In genomic region chr1:10724052-10724494, GRCh38 we compare ENCODE assay signal across 10 cellular contexts.
A peak's percentile ranks its signal among the peaks of the same experiment; 100 is the strongest.
DNase-seq lines count a peak whose midpoint lies in the region; ATAC-seq and TF ChIP-seq lines count a peak whose summit lies in the region.
"Had no signal": no experiment of that assay in that cellular context is flagged by ENCODE, and none has a peak within 500 bp of the region (broad histone marks: within the 10 kb centered on the region; RNA-seq: fewer than 3 reads in every experiment).

No MANE protein-coding gene starts in this region.

- TF ChIP-seq CTCF in heart right ventricle (IDR thresholded peaks at IDR 0.05) (no peak), tibial artery (IDR thresholded peaks at IDR 0.05) (no peak)

- H3K27me3 ChIP-seq in heart right ventricle (no peaks in the 10 kb centered on the region), tibial artery (peaks cover 0 to 10% of the 10 kb centered on the region in 2 donors)

- H3K36me3 ChIP-seq in heart right ventricle (no peaks in the 10 kb centered on the region), tibial artery (no peaks in the 10 kb centered on the region)

- H3K27ac ChIP-seq in heart right ventricle (peak overlapping the region; percentile 69 to 99 (median 94)), tibial artery (peak overlapping the region; percentile 17 to 24)

- H3K9me3 ChIP-seq in heart right ventricle: no peaks in the 10 kb centered on the region
- H3K9me3 ChIP-seq in tibial artery: peaks cover 0 to 8% (median 0%) of the 10 kb centered on the region in 3 donors

- whole genome bisulfite sequencing in heart right ventricle, 2 donors: 28 to 45% methylated on average over 12 of the region's 12 CpGs

- H3K4me3 ChIP-seq in heart right ventricle: no peak overlapping the region
- H3K4me3 ChIP-seq in tibial artery: no peak overlapping the region

- intact Hi-C loops in heart right ventricle (cut with DNase I) (no loop called here), tibial artery (cut with DNase I; ENCODE audit: low total_unique reads) (no loop called here)

- DNase-seq in HuH-7.5 (ENCODE audit: low spot score) (peak; percentile 68), RPMI7951 (ENCODE audit: low read depth) (peak; percentile 10), heart right ventricle (peak; percentile 58 to 73), tibial artery (peak in 1 of 2 donors; percentile 77), amniotic stem cell (lab: John Stamatoyannopoulos, UW) (no peak), NCI-H187 treated with DMSO at 0.1 percent for 48 hours (lab: John Stamatoyannopoulos, UW) (no peak)
- DNase-seq: natural killer cell, T-helper 2 cell had no signal

- peak; percentile 63 to 85 (median 74) for ATAC-seq in heart right ventricle
- ATAC-seq in HG03135 (IDR thresholded peaks at IDR 0.05; ENCODE audit: unreplicated experiment): no peak
- no peak for ATAC-seq in HG03342 (IDR thresholded peaks at IDR 0.05; ENCODE audit: unreplicated experiment)
- ATAC-seq: natural killer cell had no signal

- H3K4me1 ChIP-seq in heart right ventricle (peaks cover 17 to 92% (median 75%) of the 10 kb centered on the region in 9 donors), tibial artery (peaks cover 0 to 53% (median 22%) of the 10 kb centered on the region in 4 donors)

Comparison
In these comparisons a context has a peak if more than half of its experiments do, and no peak if none do; other contexts are left out.
1. DNase-seq: peak in HuH-7.5 (single experiment), RPMI7951 (single experiment) and heart right ventricle (2 of 2); none in amniotic stem cell (single experiment) and NCI-H187 treated with DMSO at 0.1 percent for 48 hours (single experiment).
2. ATAC-seq: peak in heart right ventricle (8 of 8); none in HG03135 (single experiment) and HG03342 (single experiment).